ENCODE assay signal across 1 cellular context in genomic region chr21:25424674-25425073, GRCh38.
TF ChIP-seq lines count a peak whose summit lies in the region.

No MANE protein-coding gene starts in this region.

TF ChIP-seq in GM23338, 12 proteins besides CTCF, POLR2A, EP300 and RAD21 (continued from another document):
- no peak for TF ChIP-seq REST (IDR thresholded peaks at IDR 0.05; ENCODE audit: unreplicated experiment)
